1 cellular context compared by ENCODE assay signal in the genomic region with DNA sequence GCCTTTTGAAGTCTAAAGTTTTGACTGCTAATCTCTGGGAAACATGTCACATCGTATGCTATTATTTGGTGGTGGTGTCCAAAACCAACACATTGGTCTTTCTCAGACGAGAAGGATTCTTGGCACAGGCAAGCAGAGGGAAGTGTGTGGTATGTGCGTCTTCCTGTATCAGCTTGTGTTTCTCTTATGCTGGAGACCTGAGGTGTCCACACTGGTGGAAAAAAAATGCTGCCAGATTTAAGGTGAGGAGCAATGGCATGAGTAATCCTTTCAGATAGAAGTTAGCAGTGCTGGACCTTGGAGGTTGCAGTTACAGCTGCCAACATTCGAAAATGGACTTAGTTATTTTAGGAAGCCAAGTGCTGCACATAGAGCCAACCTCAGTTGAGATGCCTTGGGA.
TF ChIP-seq lines count a peak whose summit lies in the region.

No MANE protein-coding gene starts in this region.

TF ChIP-seq in HepG2, 621 proteins besides CTCF, POLR2A, EP300 and RAD21 (continued from another document):
- TF ChIP-seq, protein P1, sequence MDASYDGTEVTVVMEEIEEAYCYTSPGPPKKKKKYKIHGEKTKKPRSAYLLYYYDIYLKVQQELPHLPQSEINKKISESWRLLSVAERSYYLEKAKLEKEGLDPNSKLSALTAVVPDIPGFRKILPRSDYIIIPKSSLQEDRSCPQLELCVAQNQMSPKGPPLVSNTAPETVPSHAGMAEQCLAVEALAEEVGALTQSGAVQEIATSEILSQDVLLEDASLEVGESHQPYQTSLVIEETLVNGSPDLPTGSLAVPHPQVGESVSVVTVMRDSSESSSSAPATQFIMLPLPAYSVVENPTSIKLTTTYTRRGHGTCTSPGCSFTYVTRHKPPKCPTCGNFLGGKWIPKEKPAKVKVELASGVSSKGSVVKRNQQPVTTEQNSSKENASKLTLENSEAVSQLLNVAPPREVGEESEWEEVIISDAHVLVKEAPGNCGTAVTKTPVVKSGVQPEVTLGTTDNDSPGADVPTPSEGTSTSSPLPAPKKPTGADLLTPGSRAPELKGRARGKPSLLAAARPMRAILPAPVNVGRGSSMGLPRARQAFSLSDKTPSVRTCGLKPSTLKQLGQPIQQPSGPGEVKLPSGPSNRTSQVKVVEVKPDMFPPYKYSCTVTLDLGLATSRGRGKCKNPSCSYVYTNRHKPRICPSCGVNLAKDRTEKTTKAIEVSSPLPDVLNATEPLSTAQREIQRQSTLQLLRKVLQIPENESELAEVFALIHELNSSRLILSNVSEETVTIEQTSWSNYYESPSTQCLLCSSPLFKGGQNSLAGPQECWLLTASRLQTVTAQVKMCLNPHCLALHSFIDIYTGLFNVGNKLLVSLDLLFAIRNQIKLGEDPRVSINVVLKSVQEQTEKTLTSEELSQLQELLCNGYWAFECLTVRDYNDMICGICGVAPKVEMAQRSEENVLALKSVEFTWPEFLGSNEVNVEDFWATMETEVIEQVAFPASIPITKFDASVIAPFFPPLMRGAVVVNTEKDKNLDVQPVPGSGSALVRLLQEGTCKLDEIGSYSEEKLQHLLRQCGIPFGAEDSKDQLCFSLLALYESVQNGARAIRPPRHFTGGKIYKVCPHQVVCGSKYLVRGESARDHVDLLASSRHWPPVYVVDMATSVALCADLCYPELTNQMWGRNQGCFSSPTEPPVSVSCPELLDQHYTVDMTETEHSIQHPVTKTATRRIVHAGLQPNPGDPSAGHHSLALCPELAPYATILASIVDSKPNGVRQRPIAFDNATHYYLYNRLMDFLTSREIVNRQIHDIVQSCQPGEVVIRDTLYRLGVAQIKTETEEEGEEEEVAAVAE (CRISPR knock-in tag; IDR thresholded peaks at IDR 0.05; ENCODE audit: borderline replicate concordance), result no peak
- TF ChIP-seq, protein P2, sequence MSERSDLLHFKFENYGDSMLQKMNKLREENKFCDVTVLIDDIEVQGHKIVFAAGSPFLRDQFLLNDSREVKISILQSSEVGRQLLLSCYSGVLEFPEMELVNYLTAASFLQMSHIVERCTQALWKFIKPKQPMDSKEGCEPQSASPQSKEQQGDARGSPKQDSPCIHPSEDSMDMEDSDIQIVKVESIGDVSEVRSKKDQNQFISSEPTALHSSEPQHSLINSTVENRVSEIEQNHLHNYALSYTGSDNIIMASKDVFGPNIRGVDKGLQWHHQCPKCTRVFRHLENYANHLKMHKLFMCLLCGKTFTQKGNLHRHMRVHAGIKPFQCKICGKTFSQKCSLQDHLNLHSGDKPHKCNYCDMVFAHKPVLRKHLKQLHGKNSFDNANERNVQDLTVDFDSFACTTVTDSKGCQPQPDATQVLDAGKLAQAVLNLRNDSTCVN (CRISPR knock-in tag; IDR thresholded peaks at IDR 0.05; ENCODE audit: borderline replicate concordance), result no peak
- no peak for TF ChIP-seq ZNF138 (CRISPR knock-in tag; IDR thresholded peaks at IDR 0.05; ENCODE audit: low read depth)
- TF ChIP-seq ZFP62 (CRISPR knock-in tag; IDR thresholded peaks at IDR 0.05), result no peak
- no peak for TF ChIP-seq ERF (CRISPR knock-in tag; IDR thresholded peaks at IDR 0.05)
- TF ChIP-seq, protein P3, sequence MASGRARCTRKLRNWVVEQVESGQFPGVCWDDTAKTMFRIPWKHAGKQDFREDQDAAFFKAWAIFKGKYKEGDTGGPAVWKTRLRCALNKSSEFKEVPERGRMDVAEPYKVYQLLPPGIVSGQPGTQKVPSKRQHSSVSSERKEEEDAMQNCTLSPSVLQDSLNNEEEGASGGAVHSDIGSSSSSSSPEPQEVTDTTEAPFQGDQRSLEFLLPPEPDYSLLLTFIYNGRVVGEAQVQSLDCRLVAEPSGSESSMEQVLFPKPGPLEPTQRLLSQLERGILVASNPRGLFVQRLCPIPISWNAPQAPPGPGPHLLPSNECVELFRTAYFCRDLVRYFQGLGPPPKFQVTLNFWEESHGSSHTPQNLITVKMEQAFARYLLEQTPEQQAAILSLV (CRISPR knock-in tag; IDR thresholded peaks at IDR 0.05; ENCODE audit: borderline replicate concordance), result no peak
- TF ChIP-seq NR2F2 (IDR thresholded peaks at IDR 0.05; ENCODE audit: borderline replicate concordance, low read depth), result no peak
- no peak for TF ChIP-seq MIER3 (CRISPR knock-in tag; IDR thresholded peaks at IDR 0.05; ENCODE audit: borderline replicate concordance)
- TF ChIP-seq MAZ (IDR thresholded peaks at IDR 0.05; ENCODE audit: borderline replicate concordance, low read depth, low read length), result no peak
- TF ChIP-seq MAZ (CRISPR knock-in tag; IDR thresholded peaks at IDR 0.05; ENCODE audit: low read depth), result no peak
- TF ChIP-seq REPIN1 (CRISPR knock-in tag; IDR thresholded peaks at IDR 0.05; ENCODE audit: borderline replicate concordance, low read depth), result no peak
- TF ChIP-seq FOXK2 (IDR thresholded peaks at IDR 0.05), result no peak
- no peak for TF ChIP-seq POLR2G (IDR thresholded peaks at IDR 0.05; ENCODE audit: low read depth, low read length)
